In genomic region chr1:26961826-26962225, GRCh38 we compare ENCODE assay signal across 13 cellular contexts. TPM values are rescaled to one million over a fixed set of nuclear protein-coding genes. Genes with fewer than 3 reads are reported as not detected.
DNase-seq lines count a peak whose midpoint lies in the region; ATAC-seq and TF ChIP-seq lines count a peak whose summit lies in the region.
"Had no signal": no experiment of that assay in that cellular context is flagged by ENCODE, and none has a peak within 500 bp of the region (broad histone marks: within the 10 kb centered on the region; RNA-seq: fewer than 3 reads in every experiment).

No MANE protein-coding gene starts in this region.

- H3K9me3 ChIP-seq in breast epithelium: no peaks in the 10 kb centered on the region

- no peaks in the 10 kb centered on the region for H3K36me3 ChIP-seq in breast epithelium

- H3K27me3 Mint-ChIP-seq in MCF 10A (ENCODE audit: insufficient read depth, unreplicated experiment): no peaks in the 10 kb centered on the region

- intact Hi-C loops in MCF 10A (cut with micrococcal nuclease): no loop called here
- intact Hi-C loops in breast epithelium (cut with DNase I; ENCODE audit: low total_unique reads): no loop called here

- no peak for TF ChIP-seq POLR2A in breast epithelium (IDR thresholded peaks at IDR 0.05)

- CTCF ChIA-PET in MCF 10A (lab: Yijun Ruan, JAX): interaction anchor here (0.7 to 1.2 kb wide), 3 partner anchors 15 to 1070 kb away, joined by 3 read pairs; no protein-coding TSS in a partner anchor

- H3K36me3 Mint-ChIP-seq in MCF 10A (ENCODE audit: insufficient read depth, unreplicated experiment): peaks cover 7% of the 10 kb centered on the region

- H3K27ac Mint-ChIP-seq in MCF 10A (ENCODE audit: low read depth, unreplicated experiment): peak overlapping the region; percentile 85
- H3K27ac Mint-ChIP-seq: memory B cell had no signal

- no TSS peak for BruUV-seq in MCF 10A (replicated peaks; lab: Mats Ljungman, UMichigan)

- H3K9me3 Mint-ChIP-seq in MCF 10A (ENCODE audit: unreplicated experiment): no peaks in the 10 kb centered on the region
- H3K9me3 Mint-ChIP-seq: memory B cell had no signal

- H3K4me1 ChIP-seq in breast epithelium: peaks cover 0 to 9% of the 10 kb centered on the region in 2 donors

- peaks cover 41% of the 10 kb centered on the region for H3K4me1 Mint-ChIP-seq in MCF 10A (ENCODE audit: insufficient read depth, unreplicated experiment)

- no peak for TF ChIP-seq CTCF in MCF 10A (IDR thresholded peaks at IDR 0.05; ENCODE audit: unreplicated experiment)
- TF ChIP-seq CTCF in breast epithelium (IDR thresholded peaks at IDR 0.05): no peak

- no peak overlapping the region for H3K4me3 ChIP-seq in breast epithelium

- peaks cover 0 to 9% of the 10 kb centered on the region in 2 donors for H3K27me3 ChIP-seq in breast epithelium

- peak; percentile 58 for ATAC-seq in SK-N-SH treated with all-trans-retinoic acid at 6 μM for 48 hours
- no peak for ATAC-seq in left lobe of liver

- H3K4me3 Mint-ChIP-seq in MCF 10A (ENCODE audit: unreplicated experiment): peak overlapping the region; percentile 91
- H3K4me3 Mint-ChIP-seq: memory B cell had no signal

- POLR2A ChIA-PET in MCF 10A (lab: Yijun Ruan, JAX): interaction anchor here (0.9 to 5.7 kb wide), 19 partner anchors 12 to 460 kb away, joined by 3 to 160 read pairs (median 6); partner anchors contain the start of genes GPATCH3, GPN2, NUDC and SFN

- DNase-seq in MCF 10A (ENCODE audit: unreplicated experiment): peak; percentile 90
- DNase-seq in breast epithelium (ENCODE audit: low spot score in 2 of 2): no peak
- peak; percentile 81 for DNase-seq in fibroblast of peridontal ligament (ENCODE audit: extremely low read depth)
- no peak for DNase-seq in CD1c-positive myeloid dendritic cell (ENCODE audit: extremely low spot score)
- no peak for DNase-seq in left lobe of liver (ENCODE audit: low spot score)
- no peak for DNase-seq in activated gamma-delta T cell (lab: John Stamatoyannopoulos, UW)
- DNase-seq in nucleus accumbens (lab: John Stamatoyannopoulos, UW): no peak
- DNase-seq: activated CD4-positive, CD25-positive, alpha-beta regulatory T cell treated with anti-CD3 and anti-CD28 coated beads, Interleukin-2, amount 50 U/mL, for 72 hours; activated naive CD4-positive, alpha-beta T cell; OCI-M1 had no signal

- H3K27ac ChIP-seq in breast epithelium: no peak overlapping the region

TF ChIP-seq in SK-N-SH treated with all-trans-retinoic acid at 6 μM for 48 hours, 23 proteins besides CTCF, POLR2A, EP300 and RAD21:
- TF ChIP-seq GLIS3 (CRISPR knock-in tag; IDR thresholded peaks at IDR 0.05) (no peak), ZNF70 (CRISPR knock-in tag; IDR thresholded peaks at IDR 0.05) (no peak), TOX (CRISPR knock-in tag; IDR thresholded peaks at IDR 0.05; ENCODE audit: borderline replicate concordance) (no peak), PATZ1 (CRISPR knock-in tag; IDR thresholded peaks at IDR 0.05; ENCODE audit: borderline replicate concordance) (no peak), BACH2 (CRISPR knock-in tag; IDR thresholded peaks at IDR 0.05; ENCODE audit: borderline replicate concordance) (no peak), ISL1 (CRISPR knock-in tag; IDR thresholded peaks at IDR 0.05) (no peak), ESRRG (CRISPR knock-in tag; IDR thresholded peaks at IDR 0.05) (no peak), SNAI2 (CRISPR knock-in tag; IDR thresholded peaks at IDR 0.05) (no peak), PPARA (CRISPR knock-in tag; IDR thresholded peaks at IDR 0.05; ENCODE audit: borderline replicate concordance) (no peak), CSRNP3 (CRISPR knock-in tag; IDR thresholded peaks at IDR 0.05) (no peak), ARNTL (CRISPR knock-in tag; IDR thresholded peaks at IDR 0.05; ENCODE audit: borderline replicate concordance, low read depth) (no peak)

RNA-seq across cellular contexts. Expression of gene KDF1, which starts 1.6 kb away (rescaled TPM):
- 5.1 and 8.8 TPM in 2 replicates for total RNA-seq in MCF 10A (2022)
- total RNA-seq in breast epithelium: 10 to 100 TPM in 2 of 3 donors, not detected in 1; 10.8 to 22.2 TPM
- total RNA-seq in left lobe of liver: 2.9 TPM
- total RNA-seq: skeletal muscle tissue had no signal

RNA-seq across cellular contexts. Expression of gene TRNP1, which starts 31.7 kb away (rescaled TPM):
- total RNA-seq in MCF 10A (2022) (56.3 and 59.2 TPM in 2 replicates), breast epithelium (10 to 100 TPM in 2 of 3 donors, 1 to 10 TPM in 1; 1.6 to 27.8 (median 16.7) TPM), left lobe of liver (2.8 TPM)

RNA-seq across cellular contexts. Expression of gene NUDC, which starts 40.3 kb away (rescaled TPM):
- total RNA-seq in MCF 10A (2022) (96.8 and 106 TPM in 2 replicates), breast epithelium (10 to 100 TPM; 47.9 to 51.5 (median 49.4) TPM), left lobe of liver (43.2 TPM)

RNA-seq across cellular contexts. Expression of gene NR0B2, which starts 48.1 kb away (rescaled TPM):
- not detected in 2 replicates for total RNA-seq in MCF 10A (2022)
- not detected for total RNA-seq in breast epithelium
- 79.2 TPM for total RNA-seq in left lobe of liver
- total RNA-seq: skeletal muscle tissue had no signal

RNA-seq across cellular contexts. Expression of gene TENT5B, which starts 50.8 kb away (rescaled TPM):
- total RNA-seq in MCF 10A (2022): 27.8 and 33.7 TPM in 2 replicates
- 10 to 100 TPM; 15.2 to 46.2 (median 23.9) TPM for total RNA-seq in breast epithelium
- 0.13 TPM for total RNA-seq in left lobe of liver

Comparison
In these comparisons a context has a peak if more than half of its experiments do, and no peak if none do; other contexts are left out.
1. DNase-seq: peak in MCF 10A (single experiment) and fibroblast of peridontal ligament (single experiment); none in breast epithelium (0 of 2), CD1c-positive myeloid dendritic cell (single experiment), left lobe of liver (single experiment), activated gamma-delta T cell (single experiment) and nucleus accumbens (0 of 56).